Comparison of ENCODE assay signal across 9 cellular contexts in the genomic region with DNA sequence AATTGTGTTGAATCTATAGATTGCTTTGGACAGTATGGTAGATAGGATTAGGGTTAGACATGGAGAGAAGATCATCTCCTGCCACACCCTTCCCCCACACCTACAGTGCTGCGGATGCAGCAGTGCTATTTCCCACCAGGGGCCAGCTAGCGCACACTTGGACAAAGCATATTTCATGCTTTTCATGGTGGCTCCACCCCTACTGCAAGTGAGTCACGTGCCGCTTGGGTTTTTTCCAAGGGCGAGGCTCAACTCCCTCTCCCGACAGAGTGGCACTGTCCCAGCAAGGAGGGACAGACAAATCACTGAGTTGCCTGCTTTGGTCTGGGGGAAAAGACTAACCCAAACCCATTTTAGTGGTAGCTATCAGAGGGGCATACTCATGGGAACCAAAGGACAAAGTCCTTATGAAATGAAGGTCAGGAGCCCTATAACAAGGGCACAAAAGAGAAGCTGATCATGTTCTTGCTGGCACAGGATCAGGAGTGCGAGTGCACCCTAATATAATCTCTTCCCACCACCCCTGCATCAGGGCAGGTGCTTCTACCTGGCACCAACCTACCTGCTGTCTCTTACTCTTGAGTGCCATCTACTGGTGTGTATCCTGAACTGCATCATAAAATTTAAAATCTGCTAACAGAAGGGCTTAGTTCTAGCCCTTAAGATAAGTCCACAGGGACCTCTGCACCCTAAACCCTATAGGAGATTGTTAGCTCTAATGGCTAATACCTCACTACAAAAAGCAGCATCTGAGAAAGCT. TPM values are rescaled to one million over a fixed set of nuclear protein-coding genes. Genes with fewer than 3 reads are reported as not detected.
DNase-seq lines count a peak whose midpoint lies in the region; ATAC-seq and TF ChIP-seq lines count a peak whose summit lies in the region.
"Had no signal": no experiment of that assay in that cellular context is flagged by ENCODE, and none has a peak within 500 bp of the region (broad histone marks: within the 10 kb centered on the region; RNA-seq: fewer than 3 reads in every experiment).

No MANE protein-coding gene starts in this region.

- TF ChIP-seq CTCF in WI38 (IDR thresholded peaks at IDR 0.05; ENCODE audit: low read depth, low read length), result peak; percentile 56
- TF ChIP-seq CTCF in glutamatergic neuron (IDR thresholded peaks at IDR 0.05; ENCODE audit: partially characterized antibody, unreplicated experiment), result peak; percentile 72

- H3K27me3 Mint-ChIP-seq in glutamatergic neuron (ENCODE audit: unreplicated experiment), result no peaks in the 10 kb centered on the region

- H3K27ac Mint-ChIP-seq in glutamatergic neuron (ENCODE audit: unreplicated experiment), result no peak overlapping the region

- no peaks in the 10 kb centered on the region for H3K4me1 Mint-ChIP-seq in glutamatergic neuron (ENCODE audit: low read depth, unreplicated experiment)

- no peak for ATAC-seq in HG03342 (IDR thresholded peaks at IDR 0.05; ENCODE audit: unreplicated experiment)

- no peak overlapping the region for H3K4me3 ChIP-seq in WI38 (ENCODE audit: low read depth, low read length)

- no peak overlapping the region for H3K4me3 Mint-ChIP-seq in glutamatergic neuron (ENCODE audit: unreplicated experiment)

- no peaks in the 10 kb centered on the region for H3K9me3 Mint-ChIP-seq in glutamatergic neuron (ENCODE audit: unreplicated experiment)

- H3K36me3 Mint-ChIP-seq in glutamatergic neuron (ENCODE audit: unreplicated experiment), result no peaks in the 10 kb centered on the region

- DNase-seq in stimulated activated CD4-positive, alpha-beta T cell treated with anti-CD3 and anti-CD28 coated beads, Interleukin-2, amount 100 ng/mL, for 48 hours, result peak; percentile 0 to 2
- DNase-seq in stimulated activated CD4-positive, alpha-beta T cell treated with anti-CD3 and anti-CD28 coated beads, Interleukin-4, amount 100 ng/mL, for 4 hours, result no peak
- DNase-seq in HUDEP-2 (lab: John Stamatoyannopoulos, UW; ENCODE audit: unreplicated experiment in 76 of 76), result peak in 70 of 76 experiments; percentile 0 to 85 (median 35)
- no peak for DNase-seq in glutamatergic neuron
- no peak for DNase-seq in T1000 (lab: John Stamatoyannopoulos, UW)
- no peak for DNase-seq in NCI-H1436 (lab: John Stamatoyannopoulos, UW)

RNA-seq across cellular contexts. Expression of a gene that starts 55.1 kb away (rescaled TPM):
- total RNA-seq in glutamatergic neuron (ENCODE audit: unreplicated experiment), result not detected
- total RNA-seq: urinary bladder had no signal

Comparison
In these comparisons a context has a peak if more than half of its experiments do, and no peak if none do; other contexts are left out.
1. DNase-seq: peak in stimulated activated CD4-positive, alpha-beta T cell treated with anti-CD3 and anti-CD28 coated beads, Interleukin-2, amount 100 ng/mL, for 48 hours (2 of 2) and HUDEP-2 (70 of 76); none in stimulated activated CD4-positive, alpha-beta T cell treated with anti-CD3 and anti-CD28 coated beads, Interleukin-4, amount 100 ng/mL, for 4 hours (0 of 2), glutamatergic neuron (single experiment), T1000 (single experiment) and NCI-H1436 (single experiment).